In the genomic region with DNA sequence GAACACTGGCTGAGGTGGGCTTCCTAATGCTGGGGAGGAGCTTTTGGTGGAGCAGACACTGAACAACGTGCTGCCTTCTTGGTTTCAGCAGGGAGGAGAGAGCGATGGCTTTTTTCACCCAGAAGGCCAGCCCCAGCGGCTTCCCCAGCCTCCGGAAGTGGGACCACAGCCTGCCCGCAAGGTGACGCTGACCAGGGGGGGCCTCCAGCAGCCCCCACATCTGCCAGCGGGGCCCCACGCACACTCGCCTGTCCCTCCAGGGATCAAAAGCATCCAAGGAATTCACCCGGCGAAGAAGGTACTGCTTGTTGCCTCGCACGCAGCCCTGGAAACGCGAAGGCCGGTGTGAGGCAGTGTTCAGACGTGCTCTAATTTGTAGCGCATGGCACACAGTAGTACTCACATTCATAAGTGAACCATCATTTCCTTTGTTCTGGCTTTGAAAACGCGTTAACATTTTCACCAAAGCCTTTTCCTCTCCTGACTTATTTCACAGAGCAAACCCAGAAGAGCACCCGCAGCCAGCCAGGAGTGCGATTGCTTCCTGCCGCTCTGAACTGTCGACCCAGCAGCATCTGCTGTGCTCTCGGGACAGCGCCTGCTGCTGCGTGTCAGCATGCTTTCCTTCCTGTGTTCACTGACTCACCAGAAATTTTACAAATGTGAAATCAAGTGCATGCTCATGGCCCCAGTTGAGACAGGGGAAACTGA, we compare ENCODE assay signal across 8 cellular contexts. TPM values are rescaled to one million over a fixed set of nuclear protein-coding genes. Genes with fewer than 3 reads are reported as not detected.
DNase-seq lines count a peak whose midpoint lies in the region; ATAC-seq and TF ChIP-seq lines count a peak whose summit lies in the region.

No MANE protein-coding gene starts in this region.

- H3K9me2 ChIP-seq in DOHH2 (replicated peaks; ENCODE audit: control insufficient read depth, low read length) = no peaks in the 10 kb centered on the region

- peaks cover 49% of the 10 kb centered on the region for H3K36me3 Mint-ChIP-seq in endodermal cell (ENCODE audit: low read depth)

- H4K20me1 ChIP-seq in DOHH2 (ENCODE audit: control insufficient read depth, insufficient read depth, low read depth, low read length) = 0 out of 2 replicates have a peak, but pooled peaks cover 2% of the 10 kb centered on the region
- peaks cover 22% of the 10 kb centered on the region for H4K20me1 ChIP-seq in osteoblast (ENCODE audit: insufficient read depth, low read length)

- H3F3A ChIP-seq in DOHH2 (ENCODE audit: control insufficient read depth, insufficient read depth) = peaks cover 10% of the 10 kb centered on the region

- no peak overlapping the region for H3K4me3 Mint-ChIP-seq in endodermal cell

- H3K27ac ChIP-seq in DOHH2 (ENCODE audit: low read depth, low read length) (peak overlapping the region; percentile 89), endodermal cell (ENCODE audit: low read depth, low read length) (peak overlapping the region; percentile 19), osteoblast (ENCODE audit: low read depth, low read length) (no peak overlapping the region), dorsolateral prefrontal cortex (peak overlapping the region in 21 of 59 donors; percentile 5 to 70 (median 25))

- H3K4me1 ChIP-seq in DOHH2 (ENCODE audit: control insufficient read depth, low read length) (peaks cover 73% of the 10 kb centered on the region), endodermal cell (ENCODE audit: control insufficient read depth, insufficient read depth, low read length) (no peaks in the 10 kb centered on the region), osteoblast (ENCODE audit: insufficient read depth, low read length) (no peaks in the 10 kb centered on the region)

- H3K4me1 Mint-ChIP-seq in endodermal cell = peaks cover 24% of the 10 kb centered on the region

- H3K27me3 Mint-ChIP-seq in endodermal cell (ENCODE audit: insufficient read depth) = no peaks in the 10 kb centered on the region

- 88 to 94% methylated on average over 18 to 27 of the region's 27 CpGs for WGBS in endodermal cell (ENCODE audit: insufficient coverage in 1 of 2, insufficient read length in 1 of 2), 2 experiments

- TF ChIP-seq CTCF in DOHH2 (IDR thresholded peaks at IDR 0.05; ENCODE audit: low read depth, low read length, poor library complexity, severe bottlenecking) (no peak), endodermal cell (conservative IDR thresholded peaks at IDR 0.05) (no peak), osteoblast (IDR thresholded peaks at IDR 0.05; ENCODE audit: extremely low read depth, low read depth, low read length) (no peak), dorsolateral prefrontal cortex (IDR thresholded peaks at IDR 0.05 in 54 of 56, conservative IDR thresholded peaks at IDR 0.05 in 2 of 56; ENCODE audit: low read depth in 1 of 56, partially characterized antibody in 56 of 56) (no peak)

- H3K27me3 ChIP-seq in DOHH2 (ENCODE audit: control insufficient read depth, low read length) (no peaks in the 10 kb centered on the region), endodermal cell (ENCODE audit: control insufficient read depth, insufficient read depth, low read length, poor library complexity, severe bottlenecking) (no peaks in the 10 kb centered on the region), osteoblast (ENCODE audit: insufficient read depth, low read length) (no peaks in the 10 kb centered on the region), dorsolateral prefrontal cortex (no peaks in the 10 kb centered on the region)

- H2AFZ ChIP-seq in osteoblast (ENCODE audit: low read length) = no peak overlapping the region

- H3K9ac ChIP-seq in endodermal cell (ENCODE audit: extremely low read depth, low read length, poor library complexity, severe bottlenecking) = no peak overlapping the region

- intact Hi-C loops in dorsolateral prefrontal cortex (cut with DNase I) = loop anchor here in 1 of 2 donors (10.0 kb wide), 1 partner anchor 379 kb away; no protein-coding TSS in a partner anchor

- peak overlapping the region; percentile 71 for H3K27ac Mint-ChIP-seq in endodermal cell

- peak overlapping the region; percentile 67 for H3K4me3 ChIP-seq in DOHH2 (ENCODE audit: low read length)
- H3K4me3 ChIP-seq in endodermal cell (ENCODE audit: low read length) = no peak overlapping the region
- no peak overlapping the region for H3K4me3 ChIP-seq in osteoblast (ENCODE audit: insufficient read depth, low read length)
- no peak overlapping the region for H3K4me3 ChIP-seq in dorsolateral prefrontal cortex

- DNase-seq in activated CD4-positive, alpha-beta T cell treated with anti-CD3 and anti-CD28 coated beads for 48 hours = peak; percentile 72
- DNase-seq in endodermal cell (no peak), DMS153 treated with DMSO at 0.1 percent for 48 hours (lab: John Stamatoyannopoulos, UW; ENCODE audit: unreplicated experiment) (no peak), osteoblast (ENCODE audit: insufficient read length, low spot score, missing footprints) (no peak), dorsolateral prefrontal cortex (no peak)
- peak; percentile 40 to 42 for DNase-seq in stimulated activated CD4-positive, alpha-beta T cell treated with anti-CD3 and anti-CD28 coated beads, Interleukin-15, amount 100 ng/mL, for 48 hours (ENCODE audit: low read depth in 2 of 2)

- H3K79me2 ChIP-seq in DOHH2 (ENCODE audit: control insufficient read depth, low read length) = peaks cover 91% of the 10 kb centered on the region
- peaks cover 47% of the 10 kb centered on the region for H3K79me2 ChIP-seq in osteoblast (ENCODE audit: insufficient read depth, low read length)

- peak; percentile 68 for ATAC-seq in HG02884 (IDR thresholded peaks at IDR 0.05; ENCODE audit: unreplicated experiment)

- H3K36me3 ChIP-seq in DOHH2 (ENCODE audit: control insufficient read depth, low read length) (peaks cover 91% of the 10 kb centered on the region), endodermal cell (ENCODE audit: control insufficient read depth, insufficient read depth, low read length) (peaks cover 71% of the 10 kb centered on the region), osteoblast (ENCODE audit: insufficient read depth, low read length) (peaks cover 43% of the 10 kb centered on the region)

- no peaks in the 10 kb centered on the region for H3K9me3 Mint-ChIP-seq in endodermal cell

- no peaks in the 10 kb centered on the region for H3K9me3 ChIP-seq in DOHH2 (ENCODE audit: control insufficient read depth, insufficient read depth, low read length)
- no peaks in the 10 kb centered on the region for H3K9me3 ChIP-seq in endodermal cell (ENCODE audit: control insufficient read depth, low read length)
- no peaks in the 10 kb centered on the region for H3K9me3 ChIP-seq in osteoblast (ENCODE audit: low read depth, low read length)

- peak overlapping the region; percentile 90 for H3K4me2 ChIP-seq in DOHH2 (ENCODE audit: low read length)
- no peak overlapping the region for H3K4me2 ChIP-seq in osteoblast (ENCODE audit: insufficient read depth, low read length)

RNA-seq across cellular contexts. Expression of a gene that starts 48.4 kb away (rescaled TPM):
- 1 to 10 TPM in 1 of 2 donors, under 1 TPM in 1; 0.99 to 1.6 TPM for total RNA-seq in endodermal cell
- 0.93 TPM for polyA plus RNA-seq in endodermal cell (2013, experiment 1 of 2)
- 0.41 TPM for polyA plus RNA-seq in endodermal cell (2013, experiment 2 of 2)
- not detected in 2 replicates for total RNA-seq in osteoblast
- total RNA-seq in dorsolateral prefrontal cortex = 1 to 10 TPM in 118 of 120 experiments, under 1 TPM in 2; 0.53 to 5.9 (median 2.7) TPM

Comparison
In these comparisons a context has a peak if more than half of its experiments do, and no peak if none do; other contexts are left out.
1. DNase-seq: peak in activated CD4-positive, alpha-beta T cell treated with anti-CD3 and anti-CD28 coated beads for 48 hours (single experiment) and stimulated activated CD4-positive, alpha-beta T cell treated with anti-CD3 and anti-CD28 coated beads, Interleukin-15, amount 100 ng/mL, for 48 hours (2 of 2); none in endodermal cell (single experiment), DMS153 treated with DMSO at 0.1 percent for 48 hours (single experiment), osteoblast (single experiment) and dorsolateral prefrontal cortex (0 of 10).